ENCODE assay signal across 8 cellular contexts in genomic region chr4:15006416-15007024, GRCh38. TPM values are rescaled to one million over a fixed set of nuclear protein-coding genes. Genes with fewer than 3 reads are reported as not detected.
A peak's percentile ranks its signal among the peaks of the same experiment; 100 is the strongest.
DNase-seq lines count a peak whose midpoint lies in the region; ATAC-seq and TF ChIP-seq lines count a peak whose summit lies in the region.

No MANE protein-coding gene starts in this region.

- H3K27ac Mint-ChIP-seq in CD4-positive, CD25-positive, alpha-beta regulatory T cell: no peak overlapping the region
- H3K27ac Mint-ChIP-seq in mesothelial cell of epicardium: no peak overlapping the region

- WGBS in IMR-90 (ENCODE audit: extremely low coverage in 2 of 2, insufficient read length in 1 of 2), 2 experiments: no CpG with 5 or more reads among the region's 2 CpGs

- no peak overlapping the region for H2AK9ac ChIP-seq in IMR-90 (replicated peaks; ENCODE audit: low read depth, low read length, poor library complexity)

- H3K9me1 ChIP-seq in IMR-90 (ENCODE audit: insufficient read depth, low read length): no peaks in the 10 kb centered on the region

- H3K9me3 Mint-ChIP-seq in CD4-positive, CD25-positive, alpha-beta regulatory T cell: no peaks in the 10 kb centered on the region
- H3K9me3 Mint-ChIP-seq in mesothelial cell of epicardium: no peaks in the 10 kb centered on the region

- no peaks in the 10 kb centered on the region for H3K27me3 ChIP-seq in CD4-positive, CD25-positive, alpha-beta regulatory T cell (ENCODE audit: control insufficient read depth, insufficient read depth, low read length)
- H3K27me3 ChIP-seq in IMR-90 (ENCODE audit: control insufficient read depth, insufficient read depth, low read length): no peaks in the 10 kb centered on the region

- no peak overlapping the region for H2BK20ac ChIP-seq in IMR-90 (ENCODE audit: low read depth, low read length)

- H3K56ac ChIP-seq in IMR-90 (ENCODE audit: extremely low read depth, insufficient read depth, low read length): no peak overlapping the region

- H3K4me2 ChIP-seq in IMR-90 (ENCODE audit: low read depth, low read length): peak overlapping the region; percentile 90

- H4K20me1 ChIP-seq in IMR-90 (ENCODE audit: insufficient read depth, low read length): peaks cover 24% of the 10 kb centered on the region

- no peak overlapping the region for H4K91ac ChIP-seq in IMR-90 (ENCODE audit: insufficient read depth, low read depth, low read length)

- peak; percentile 42 for TF ChIP-seq CTCF in IMR-90 (conservative IDR thresholded peaks at IDR 0.05; ENCODE audit: low read depth, low read length)
- peak; percentile 27 for TF ChIP-seq CTCF in astrocyte of the cerebellum (IDR thresholded peaks at IDR 0.05; ENCODE audit: low read depth, low read length, missing control alignments)
- peak; percentile 20 for TF ChIP-seq CTCF in mesothelial cell of epicardium (IDR thresholded peaks at IDR 0.05; ENCODE audit: unreplicated experiment)

- no peak overlapping the region; the same call in 1 of the 2 replicates for H3K9ac ChIP-seq in IMR-90 (ENCODE audit: low read depth, low read length)

- H3K4me3 Mint-ChIP-seq in CD4-positive, CD25-positive, alpha-beta regulatory T cell: peak overlapping the region; percentile 89 to 98 (median 93)
- H3K4me3 Mint-ChIP-seq in mesothelial cell of epicardium: no peak overlapping the region

- peaks cover 0 to 24% of the 10 kb centered on the region in 2 experiments for H3K79me1 ChIP-seq in IMR-90 (ENCODE audit: low read depth in 1 of 2, low read length in 2 of 2)

- intact Hi-C loops in IMR-90 (cut with micrococcal nuclease): no loop called here

- no peak overlapping the region for H2BK15ac ChIP-seq in IMR-90 (ENCODE audit: low read depth, low read length)

- H3K36me3 ChIP-seq in CD4-positive, CD25-positive, alpha-beta regulatory T cell (ENCODE audit: control insufficient read depth, insufficient read depth, low read length): peaks cover 18% of the 10 kb centered on the region
- H3K36me3 ChIP-seq in IMR-90 (ENCODE audit: control insufficient read depth, insufficient read depth, low read length): peaks cover 12% of the 10 kb centered on the region

- no peak for TF ChIP-seq POLR2A in IMR-90 (IDR thresholded peaks at IDR 0.05; ENCODE audit: low read depth, low read length)

- ATAC-seq in CD4-positive, CD25-positive, alpha-beta regulatory T cell (ENCODE audit: low read depth in 2 of 2): no peak
- no peak for ATAC-seq in IMR-90 (ENCODE audit: low read depth)
- no peak for ATAC-seq in GM18498 (IDR thresholded peaks at IDR 0.05; ENCODE audit: unreplicated experiment)
- ATAC-seq in HG03108 (IDR thresholded peaks at IDR 0.05; ENCODE audit: unreplicated experiment): no peak
- no peak for ATAC-seq in HG03442 (IDR thresholded peaks at IDR 0.05; ENCODE audit: unreplicated experiment)

- peak; percentile 29 for TF ChIP-seq RAD21 in IMR-90 (IDR thresholded peaks at IDR 0.05; ENCODE audit: low read length)

- H2AFZ ChIP-seq in IMR-90 (replicated peaks; ENCODE audit: low read length, poor library complexity): no peak overlapping the region

- H4K8ac ChIP-seq in IMR-90 (ENCODE audit: low read depth in 2 of 2, low read length in 2 of 2): no peak overlapping the region

- H2BK5ac ChIP-seq in IMR-90 (ENCODE audit: low read depth, low read length, poor library complexity, severe bottlenecking): no peak overlapping the region

- H3K27me3 Mint-ChIP-seq in CD4-positive, CD25-positive, alpha-beta regulatory T cell: peaks cover 6% of the 10 kb centered on the region
- H3K27me3 Mint-ChIP-seq in mesothelial cell of epicardium (ENCODE audit: low read depth): peaks cover 11% of the 10 kb centered on the region

- H2AK5ac ChIP-seq in IMR-90 (ENCODE audit: low read depth, low read length): no peak overlapping the region

- H2BK120ac ChIP-seq in IMR-90 (ENCODE audit: low read depth, low read length): no peak overlapping the region

- H3K4me1 ChIP-seq in CD4-positive, CD25-positive, alpha-beta regulatory T cell (ENCODE audit: control insufficient read depth, insufficient read depth, low read length, poor library complexity, severe bottlenecking): peaks cover 25% of the 10 kb centered on the region
- H3K4me1 ChIP-seq in IMR-90 (ENCODE audit: control insufficient read depth, insufficient read depth, low read length): no peaks in the 10 kb centered on the region

- peak in 2 of 3 donors; percentile 43 to 64 for DNase-seq in CD4-positive, CD25-positive, alpha-beta regulatory T cell
- peak; percentile 18 for DNase-seq in IMR-90
- no peak for DNase-seq in astrocyte of the cerebellum (ENCODE audit: low read depth)
- DNase-seq in mesothelial cell of epicardium (ENCODE audit: low spot score in 2 of 2, unreplicated experiment in 2 of 2): no peak
- DNase-seq in NCI-H774 (lab: John Stamatoyannopoulos, UW): no peak

- no peak overlapping the region for H3K23ac ChIP-seq in IMR-90 (ENCODE audit: low read depth, low read length)

- POLR2A ChIA-PET in IMR-90 (lab: Charles Lee; ENCODE audit: unreplicated experiment): no interaction called here

- peaks cover 23 to 45% (median 34%) of the 10 kb centered on the region in 4 donors for H3K4me1 Mint-ChIP-seq in CD4-positive, CD25-positive, alpha-beta regulatory T cell
- peaks cover 7% of the 10 kb centered on the region for H3K4me1 Mint-ChIP-seq in mesothelial cell of epicardium

- H3K18ac ChIP-seq in IMR-90 (ENCODE audit: low read depth, low read length): no peak overlapping the region

- in situ Hi-C loops in IMR-90 (cut with MboI; ENCODE audit: low sequenced_read_pairs) (loop anchor here (10.0 to 25.0 kb wide), 4 partner anchors 681 to 1352 kb away; partner anchors contain the start of gene FAM200B), astrocyte of the cerebellum (cut with HindIII; ENCODE audit: low sequenced_read_pairs) (loop anchor here (25.0 kb wide), 1 partner anchor 1344 kb away; no protein-coding TSS in a partner anchor)

- BruUV-seq in IMR-90 (replicated peaks; lab: Mats Ljungman, UMichigan): no TSS peak

- CTCF ChIA-PET in IMR-90 (lab: Yijun Ruan, JAX): no interaction called here

- H4K5ac ChIP-seq in IMR-90 (ENCODE audit: low read depth, low read length): no peak overlapping the region

- peak overlapping the region; percentile 87 for H3K4me3 ChIP-seq in CD4-positive, CD25-positive, alpha-beta regulatory T cell (ENCODE audit: low read depth, low read length)
- H3K4me3 ChIP-seq in IMR-90 (ENCODE audit: insufficient read depth, low read depth, low read length) (peak overlapping the region; percentile 69; the same call in 1 of the 2 replicates), astrocyte of the cerebellum (ENCODE audit: low read depth, low read length) (peak overlapping the region; percentile 88)

- H3K14ac ChIP-seq in IMR-90 (replicated peaks; ENCODE audit: low read depth, low read length): no peak overlapping the region

- H3K36me3 Mint-ChIP-seq in CD4-positive, CD25-positive, alpha-beta regulatory T cell: peaks cover 10% of the 10 kb centered on the region
- H3K36me3 Mint-ChIP-seq in mesothelial cell of epicardium: no peaks in the 10 kb centered on the region

- H3K9me3 ChIP-seq in CD4-positive, CD25-positive, alpha-beta regulatory T cell (ENCODE audit: control insufficient read depth in 2 of 2, low read length in 2 of 2): no peaks in the 10 kb centered on the region
- H3K9me3 ChIP-seq in IMR-90 (ENCODE audit: control insufficient read depth, insufficient read depth, low read length): no peaks in the 10 kb centered on the region

- H3K27ac ChIP-seq in CD4-positive, CD25-positive, alpha-beta regulatory T cell (ENCODE audit: insufficient read depth, low read length, poor library complexity, severe bottlenecking): no peak overlapping the region
- no peak overlapping the region for H3K27ac ChIP-seq in IMR-90 (ENCODE audit: insufficient read depth, low read length)

- dilution Hi-C loops in IMR-90 (cut with HindIII; ENCODE audit: low sequenced_read_pairs, unreplicated experiment): no loop called here

- H3K4ac ChIP-seq in IMR-90 (ENCODE audit: low read depth, low read length): no peak overlapping the region

TF ChIP-seq in IMR-90, 13 proteins besides CTCF, POLR2A, EP300 and RAD21:
- TF ChIP-seq SMC3 (IDR thresholded peaks at IDR 0.05; ENCODE audit: low read depth, low read length) (peak; percentile 24; the same call in 1 of the 2 replicates), FOS (IDR thresholded peaks at IDR 0.05; ENCODE audit: low read depth, low read length) (no peak)

RNA-seq across cellular contexts. Expression of gene CPEB2, which starts 4.2 kb away (rescaled TPM):
- 27.5 TPM for total RNA-seq in CD4-positive, CD25-positive, alpha-beta regulatory T cell
- 1 to 10 TPM in 3 of 4 donors, under 1 TPM in 1; 0.94 to 3.0 (median 1.4) TPM for polyA plus RNA-seq in CD4-positive, CD25-positive, alpha-beta regulatory T cell
- total RNA-seq in IMR-90 (2012; rRNA removed) (10.6 and 18.1 TPM in 2 replicates), mesothelial cell of epicardium (4.1 to 5.3 TPM (median 4.8 TPM) in 3 replicates)
- polyA plus RNA-seq in IMR-90 (2012; rRNA removed): 9.4 and 12.0 TPM in 2 replicates
- polyA plus RNA-seq in IMR-90 (2012; cell fraction: cytosol; rRNA removed): 2.8 and 3.4 TPM in 2 replicates
- 7.0 and 65.7 TPM in 2 replicates for polyA plus RNA-seq in IMR-90 (2012; cell fraction: nucleus; rRNA removed; ENCODE audit: low replicate concordance)

Comparison
In these comparisons a context has a peak if more than half of its experiments do, and no peak if none do; other contexts are left out.
1. DNase-seq: peak in CD4-positive, CD25-positive, alpha-beta regulatory T cell (2 of 3) and IMR-90 (single experiment); none in astrocyte of the cerebellum (single experiment), mesothelial cell of epicardium (0 of 2) and NCI-H774 (single experiment).
2. Peak in every context shown above with its lines, with median percentiles within 50 percentile points of each other: H3K4me3 ChIP-seq and CTCF ChIP-seq.